8 cellular contexts compared by ENCODE assay signal in genomic region chr7:55533050-55533728, GRCh38. TPM values are rescaled to one million over a fixed set of nuclear protein-coding genes. Genes with fewer than 3 reads are reported as not detected.
DNase-seq lines count a peak whose midpoint lies in the region; ATAC-seq and TF ChIP-seq lines count a peak whose summit lies in the region.

No MANE protein-coding gene starts in this region.

- H3K4me2 ChIP-seq in fibroblast of lung (ENCODE audit: extremely low read depth, insufficient read depth, low read length), result peak overlapping the region; percentile 33

- intact Hi-C loops in thyroid gland (cut with DNase I), result no loop called here

- no peaks in the 10 kb centered on the region for H3K36me3 ChIP-seq in fibroblast of lung (ENCODE audit: control insufficient read depth, insufficient read depth, low read length)
- H3K36me3 ChIP-seq in thyroid gland, result no peaks in the 10 kb centered on the region
- H3K36me3 ChIP-seq in WERI-Rb-1, result no peaks in the 10 kb centered on the region

- 83 to 85% methylated on average over 4 of the region's 4 CpGs for WGBS in thyroid gland, 2 donors

- peak; percentile 62 for ATAC-seq in GM18511 (IDR thresholded peaks at IDR 0.05; ENCODE audit: unreplicated experiment)
- peak; percentile 49 for ATAC-seq in HG02763 (IDR thresholded peaks at IDR 0.05; ENCODE audit: unreplicated experiment)

- H3K27me3 ChIP-seq in fibroblast of lung (ENCODE audit: control insufficient read depth, insufficient read depth, low read length) (no peaks in the 10 kb centered on the region), thyroid gland (no peaks in the 10 kb centered on the region), WERI-Rb-1 (ENCODE audit: insufficient read depth, low read depth, severe bottlenecking) (no peaks in the 10 kb centered on the region)

- TF ChIP-seq CTCF in fibroblast of lung (conservative IDR thresholded peaks at IDR 0.05 in 1 of 2, IDR thresholded peaks at IDR 0.05 in 1 of 2; ENCODE audit: low read depth in 1 of 2, low read length in 2 of 2) (no peak), thyroid gland (IDR thresholded peaks at IDR 0.05) (no peak), WERI-Rb-1 (IDR thresholded peaks at IDR 0.05; ENCODE audit: low read depth, low read length) (no peak)

- peaks cover 3% of the 10 kb centered on the region for H4K20me1 ChIP-seq in fibroblast of lung (ENCODE audit: control insufficient read depth, extremely low read depth, insufficient read depth, low read length)

- H3K9ac ChIP-seq in fibroblast of lung (ENCODE audit: insufficient read depth, low read length), result no peak overlapping the region

- DNase-seq in NCI-H2171 treated with DMSO at 0.1 percent for 48 hours (lab: John Stamatoyannopoulos, UW) (peak; percentile 53), fibroblast of lung (ENCODE audit: low read depth in 2 of 2) (peak in 1 of 2 donors; percentile 78), thyroid gland (no peak), WERI-Rb-1 (no peak)
- peak; percentile 15 to 57 (median 36) for DNase-seq in activated CD8-positive, alpha-beta memory T cell treated with anti-CD3 and anti-CD28 coated beads for 48 hours (ENCODE audit: low read depth in 2 of 3, low spot score in 2 of 3)
- DNase-seq in stimulated activated CD4-positive, alpha-beta T cell treated with anti-CD3 and anti-CD28 coated beads, Interleukin-1b, Interleukin-23, amount 100 ng/mL, for 48 hours, result peak; percentile 79

- H3K9me3 ChIP-seq in fibroblast of lung (ENCODE audit: control insufficient read depth, insufficient read depth, low read depth, low read length) (no peaks in the 10 kb centered on the region), thyroid gland (no peaks in the 10 kb centered on the region), WERI-Rb-1 (ENCODE audit: severe bottlenecking) (no peaks in the 10 kb centered on the region)

- H3K4me3 ChIP-seq in fibroblast of lung (replicated peaks in 1 of 4; ENCODE audit: control extremely low read depth in 1 of 4, insufficient read depth in 1 of 4, low read depth in 3 of 4, low read length in 4 of 4) (no peak overlapping the region), thyroid gland (replicated peaks in 1 of 3) (no peak overlapping the region), WERI-Rb-1 (ENCODE audit: low read depth, low read length) (no peak overlapping the region)

- H3K4me1 ChIP-seq in fibroblast of lung (ENCODE audit: control insufficient read depth, extremely low read depth, insufficient read depth, low read length), result peaks cover 25% of the 10 kb centered on the region
- H3K4me1 ChIP-seq in thyroid gland, result peaks cover 0 to 29% of the 10 kb centered on the region in 2 donors

- no peak for TF ChIP-seq POLR2A in thyroid gland (IDR thresholded peaks at IDR 0.05)

- H3K27ac ChIP-seq in fibroblast of lung (ENCODE audit: insufficient read depth, low read length), result no peak overlapping the region
- H3K27ac ChIP-seq in thyroid gland, result no peak overlapping the region
- no peak overlapping the region for H3K27ac ChIP-seq in WERI-Rb-1

- peaks cover 37% of the 10 kb centered on the region for H3K79me2 ChIP-seq in fibroblast of lung (ENCODE audit: control insufficient read depth, insufficient read depth, low read length)

- no peak overlapping the region for H2AFZ ChIP-seq in fibroblast of lung (ENCODE audit: low read length)

RNA-seq across cellular contexts. Expression of gene VOPP1, which starts 39.1 kb away (rescaled TPM):
- total RNA-seq in fibroblast of lung (44.9 and 70.7 TPM in 2 replicates), thyroid gland (10 to 100 TPM; 42.6 to 58.0 (median 46.2) TPM)
- 52.1 and 73.8 TPM in 2 replicates for polyA plus RNA-seq in fibroblast of lung
- 49.6 and 77.2 TPM in 2 replicates for polyA plus RNA-seq in fibroblast of lung (2012)
- 83.1 and 186 TPM in 2 replicates for polyA minus RNA-seq in fibroblast of lung (ENCODE audit: low replicate concordance)

Comparison
In these comparisons a context has a peak if more than half of its experiments do, and no peak if none do; other contexts are left out.
1. DNase-seq: peak in NCI-H2171 treated with DMSO at 0.1 percent for 48 hours (single experiment), activated CD8-positive, alpha-beta memory T cell treated with anti-CD3 and anti-CD28 coated beads for 48 hours (3 of 3) and stimulated activated CD4-positive, alpha-beta T cell treated with anti-CD3 and anti-CD28 coated beads, Interleukin-1b, Interleukin-23, amount 100 ng/mL, for 48 hours (single experiment); none in thyroid gland (0 of 2) and WERI-Rb-1 (single experiment).